Comparison of ENCODE assay signal across 33 cellular contexts in genomic region chr7:122619664-122620063, GRCh38.
"Had no signal": no experiment of that assay in that cellular context is flagged by ENCODE, and none has a peak within 500 bp of the region (broad histone marks: within the 10 kb centered on the region; RNA-seq: fewer than 3 reads in every experiment).

No MANE protein-coding gene starts in this region.

- H3K4me3 ChIP-seq: MG63, PC-9, SJCRH30, SK-N-MC had no signal

- FAIRE-seq: RCC 7860 had no signal

- H3K4me1 ChIP-seq: SJCRH30 had no signal

- DNase-seq: Kasumi-1, MG63, NCI-H1048, NCI-H1092 treated with DMSO at 0.1 percent for 48 hours, NCI-H1105 treated with DMSO at 0.1 percent for 48 hours, NCI-H1417, NCI-H1436, NCI-H146, NCI-H1694, NCI-H187, NCI-H1930, NCI-H2029 treated with DMSO at 0.1 percent for 48 hours, NCI-H2081 treated with DMSO at 0.1 percent for 48 hours, NCI-H2107, NCI-H2171, NCI-H226, NCI-H446 treated with DMSO at 0.1 percent for 48 hours, NCI-H510A, NCI-H524, NCI-H526, NCI-H69, NCI-H748 treated with DMSO at 0.1 percent for 48 hours, PC-9, SHP77, SIG-M5, SJCRH30, SW 1271 had no signal

- H3K36me3 ChIP-seq: MG63, SJCRH30 had no signal

- ATAC-seq: Panc1, Right ventricle myocardium inferior, SK-N-SH treated with all-trans-retinoic acid at 6 μM for 48 hours had no signal

- H3K27ac ChIP-seq: PC-9, RWPE1, SJCRH30, SK-N-MC had no signal

- H3K9me3 ChIP-seq: MG63, SJCRH30 had no signal

- H3K4me2 ChIP-seq: PC-9 had no signal

- H3K27me3 ChIP-seq: MG63 had no signal

- H2AFZ ChIP-seq: PC-9 had no signal
